In the genomic region with DNA sequence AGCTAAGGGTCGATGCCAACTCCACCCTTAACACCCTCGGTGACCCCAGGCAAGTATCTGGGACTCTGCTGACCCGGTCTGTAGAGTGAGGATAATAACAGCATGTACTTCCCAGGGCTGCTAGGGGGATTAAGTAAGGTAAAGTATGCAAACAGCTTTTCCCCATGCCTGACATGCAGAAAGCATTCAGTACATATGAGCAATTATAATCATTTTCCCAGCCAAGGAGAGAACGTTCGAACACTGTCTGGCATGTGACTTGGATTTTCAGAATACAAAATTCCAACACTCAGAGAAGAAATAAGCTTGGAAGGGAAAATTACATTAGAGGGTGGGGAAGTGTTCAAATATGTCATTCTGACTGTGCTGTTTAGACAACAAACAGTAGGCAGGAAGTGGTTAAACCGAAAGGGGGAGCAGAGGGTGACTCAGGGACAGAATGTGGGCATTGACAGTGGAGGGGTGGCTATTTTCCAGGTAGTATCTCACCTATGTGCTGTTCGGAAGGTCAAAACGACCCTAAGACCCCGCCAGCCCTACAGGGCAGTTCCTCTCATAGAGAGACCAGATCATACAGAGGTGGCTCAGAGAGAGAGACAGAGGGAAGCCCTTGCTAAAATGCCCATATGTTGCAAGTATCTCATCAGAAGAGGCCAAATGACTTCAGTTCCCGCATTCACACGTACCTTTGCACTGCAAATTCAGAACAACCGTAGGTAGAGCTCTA, we compare ENCODE assay signal across 9 cellular contexts. TPM values are rescaled to one million over a fixed set of nuclear protein-coding genes. Genes with fewer than 3 reads are reported as not detected.
DNase-seq lines count a peak whose midpoint lies in the region; ATAC-seq and TF ChIP-seq lines count a peak whose summit lies in the region.
"Had no signal": no experiment of that assay in that cellular context is flagged by ENCODE, and none has a peak within 500 bp of the region (broad histone marks: within the 10 kb centered on the region; RNA-seq: fewer than 3 reads in every experiment).

No MANE protein-coding gene starts in this region.

- H3K4me3 ChIP-seq in RWPE2 (ENCODE audit: severe bottlenecking), result no peak overlapping the region
- no peak overlapping the region for H3K4me3 ChIP-seq in mucosa of stomach (ENCODE audit: low read length)
- H3K4me3 ChIP-seq: thoracic aorta had no signal

- peaks cover 7% of the 10 kb centered on the region for H3K36me3 Mint-ChIP-seq in activated naive CD8-positive, alpha-beta T cell treated with anti-CD3 and anti-CD28 coated beads, Interleukin-2, amount 10 ng/mL, durations not matched to agents 7 days and 5 days

- ATAC-seq in GM18498 (IDR thresholded peaks at IDR 0.05; ENCODE audit: unreplicated experiment) (peak; percentile 79), HG02884 (IDR thresholded peaks at IDR 0.05; ENCODE audit: unreplicated experiment) (peak; percentile 74), RWPE2 (ENCODE audit: low read depth) (peak; percentile 82)
- ATAC-seq in activated naive CD8-positive, alpha-beta T cell treated with anti-CD3 and anti-CD28 coated beads, Interleukin-2, amount 10 ng/mL, durations not matched to agents 7 days and 5 days (ENCODE audit: low read depth), result peak; percentile 95

- H3K27me3 ChIP-seq in RWPE2 (ENCODE audit: insufficient read depth, poor library complexity, severe bottlenecking) (no peaks in the 10 kb centered on the region), mucosa of stomach (ENCODE audit: control insufficient read depth, insufficient read depth, low read length) (no peaks in the 10 kb centered on the region)

- peak overlapping the region; percentile 96 for H3K27ac ChIP-seq in RWPE2 (ENCODE audit: poor library complexity, severe bottlenecking)
- H3K27ac ChIP-seq: thoracic aorta had no signal

- H3K4me3 Mint-ChIP-seq in activated naive CD8-positive, alpha-beta T cell treated with anti-CD3 and anti-CD28 coated beads, Interleukin-2, amount 10 ng/mL, durations not matched to agents 7 days and 5 days, result peak overlapping the region; percentile 68

- H3K27me3 Mint-ChIP-seq in activated naive CD8-positive, alpha-beta T cell treated with anti-CD3 and anti-CD28 coated beads, Interleukin-2, amount 10 ng/mL, durations not matched to agents 7 days and 5 days, result peaks cover 3% of the 10 kb centered on the region

- H3K9me3 ChIP-seq in RWPE2 (ENCODE audit: severe bottlenecking), result no peaks in the 10 kb centered on the region
- H3K9me3 ChIP-seq in mucosa of stomach (ENCODE audit: control insufficient read depth, low read length), result no peaks in the 10 kb centered on the region
- H3K9me3 ChIP-seq: thoracic aorta had no signal

- H3K9me3 Mint-ChIP-seq in activated naive CD8-positive, alpha-beta T cell treated with anti-CD3 and anti-CD28 coated beads, Interleukin-2, amount 10 ng/mL, durations not matched to agents 7 days and 5 days, result no peaks in the 10 kb centered on the region

- peaks cover 25% of the 10 kb centered on the region for H3K4me1 Mint-ChIP-seq in activated naive CD8-positive, alpha-beta T cell treated with anti-CD3 and anti-CD28 coated beads, Interleukin-2, amount 10 ng/mL, durations not matched to agents 7 days and 5 days

- DNase-seq in RWPE2 (ENCODE audit: low spot score) (no peak), medulla oblongata (ENCODE audit: extremely low spot score) (no peak), NCI-H1930 (lab: John Stamatoyannopoulos, UW) (no peak), NCI-H510A (lab: John Stamatoyannopoulos, UW) (no peak)
- peak; percentile 52 for DNase-seq in activated naive CD8-positive, alpha-beta T cell treated with anti-CD3 and anti-CD28 coated beads, Interleukin-2, amount 10 ng/mL, durations not matched to agents 7 days and 5 days

- peaks cover 11% of the 10 kb centered on the region for H3K36me3 ChIP-seq in RWPE2 (ENCODE audit: low read depth)
- H3K36me3 ChIP-seq in mucosa of stomach (ENCODE audit: control insufficient read depth, insufficient read depth, low read length), result peaks cover 4% of the 10 kb centered on the region

- peak overlapping the region; percentile 27 for H3K9ac ChIP-seq in mucosa of stomach (ENCODE audit: low read length)

- peak overlapping the region; percentile 83 for H3K27ac Mint-ChIP-seq in activated naive CD8-positive, alpha-beta T cell treated with anti-CD3 and anti-CD28 coated beads, Interleukin-2, amount 10 ng/mL, durations not matched to agents 7 days and 5 days

- no peak for TF ChIP-seq CTCF in RWPE2 (IDR thresholded peaks at IDR 0.05; ENCODE audit: poor library complexity, severe bottlenecking)

- POLR2A ChIA-PET in activated naive CD8-positive, alpha-beta T cell treated with anti-CD3 and anti-CD28 coated beads, Interleukin-2, amount 10 ng/mL, durations not matched to agents 7 days and 5 days (lab: Charles Lee), result interaction anchor here (0.5 to 2.0 kb wide), 11 partner anchors 8 to 197 kb away, joined by 3 to 10 read pairs (median 4); partner anchors contain the start of gene MXD1

- H3K4me1 ChIP-seq in RWPE2 (ENCODE audit: insufficient read depth, poor library complexity, severe bottlenecking) (peaks cover 33% of the 10 kb centered on the region), mucosa of stomach (ENCODE audit: control insufficient read depth, insufficient read depth, low read length) (peaks cover 26% of the 10 kb centered on the region)

RNA-seq across cellular contexts. Expression of gene ASPRV1, which starts 14.9 kb away (rescaled TPM):
- total RNA-seq in activated naive CD8-positive, alpha-beta T cell treated with anti-CD3 and anti-CD28 coated beads, Interleukin-2, amount 10 ng/mL, durations not matched to agents 7 days and 5 days, result 1 to 10 TPM; 1.2 TPM

RNA-seq across cellular contexts. Expression of gene MXD1, which starts 31.6 kb away (rescaled TPM):
- total RNA-seq in activated naive CD8-positive, alpha-beta T cell treated with anti-CD3 and anti-CD28 coated beads, Interleukin-2, amount 10 ng/mL, durations not matched to agents 7 days and 5 days, result 10 to 100 TPM; 14.1 to 14.3 TPM

RNA-seq across cellular contexts. Expression of gene SNRNP27, which starts 52.8 kb away (rescaled TPM):
- 10 to 100 TPM; 46.0 to 54.4 TPM for total RNA-seq in activated naive CD8-positive, alpha-beta T cell treated with anti-CD3 and anti-CD28 coated beads, Interleukin-2, amount 10 ng/mL, durations not matched to agents 7 days and 5 days
